In genomic region chr18:44704137-44704791, GRCh38 we compare ENCODE assay signal across 19 cellular contexts.
"Had no signal": no experiment of that assay in that cellular context is flagged by ENCODE, and none has a peak within 500 bp of the region (broad histone marks: within the 10 kb centered on the region; RNA-seq: fewer than 3 reads in every experiment).

No MANE protein-coding gene starts in this region.

- H3K27me3 ChIP-seq: gastroesophageal sphincter had no signal

- H3K4me3 ChIP-seq: coronary artery, gastroesophageal sphincter, left lung, lower lobe of right lung, psoas muscle, skin epidermis had no signal

- H3K36me3 ChIP-seq: gastroesophageal sphincter, left lung, lower lobe of right lung had no signal

- H3K9me3 ChIP-seq: gastroesophageal sphincter, left lung, lower lobe of right lung, psoas muscle had no signal

- H3K27ac ChIP-seq: coronary artery, left lung, lower lobe of right lung, psoas muscle, skin epidermis had no signal

- DNase-seq: effector CD4-positive, alpha-beta T cell; endodermal cell; foreskin fibroblast; glutamatergic neuron; immature natural killer cell; left lung; lower lobe of right lung; mesenchymal stem cell; midbrain; psoas muscle; retina; stimulated activated CD4-positive, alpha-beta T cell treated with anti-CD3 and anti-CD28 coated beads, Interleukin-12 subunit alpha, Interleukin-12 subunit beta, amount 100 ng/mL, for 4 hours; stimulated activated naive CD4-positive, alpha-beta T cell treated with Interleukin-2 at 50 U/mL for 16 hours; trophoblast cell had no signal

- ATAC-seq: gastroesophageal sphincter; left lung; lower lobe of right lung; natural killer cell treated with Interleukin-12 subunit alpha and Interleukin-12 subunit beta and Interleukin-15 and Interleukin-18, amount 100 ng/mL, for 72 hours; sciatic nerve had no signal

- H3K9me3 Mint-ChIP-seq: endodermal cell; immature natural killer cell; natural killer cell treated with Interleukin-12 subunit alpha and Interleukin-12 subunit beta and Interleukin-15 and Interleukin-18, amount 100 ng/mL, for 72 hours had no signal

- H3K27ac Mint-ChIP-seq: endodermal cell had no signal

- H3K4me3 Mint-ChIP-seq: endodermal cell; immature natural killer cell; natural killer cell treated with Interleukin-12 subunit alpha and Interleukin-12 subunit beta and Interleukin-15 and Interleukin-18, amount 100 ng/mL, for 72 hours had no signal

- H3K27me3 Mint-ChIP-seq: natural killer cell treated with Interleukin-12 subunit alpha and Interleukin-12 subunit beta and Interleukin-15 and Interleukin-18, amount 100 ng/mL, for 72 hours had no signal
